In the genomic region with DNA sequence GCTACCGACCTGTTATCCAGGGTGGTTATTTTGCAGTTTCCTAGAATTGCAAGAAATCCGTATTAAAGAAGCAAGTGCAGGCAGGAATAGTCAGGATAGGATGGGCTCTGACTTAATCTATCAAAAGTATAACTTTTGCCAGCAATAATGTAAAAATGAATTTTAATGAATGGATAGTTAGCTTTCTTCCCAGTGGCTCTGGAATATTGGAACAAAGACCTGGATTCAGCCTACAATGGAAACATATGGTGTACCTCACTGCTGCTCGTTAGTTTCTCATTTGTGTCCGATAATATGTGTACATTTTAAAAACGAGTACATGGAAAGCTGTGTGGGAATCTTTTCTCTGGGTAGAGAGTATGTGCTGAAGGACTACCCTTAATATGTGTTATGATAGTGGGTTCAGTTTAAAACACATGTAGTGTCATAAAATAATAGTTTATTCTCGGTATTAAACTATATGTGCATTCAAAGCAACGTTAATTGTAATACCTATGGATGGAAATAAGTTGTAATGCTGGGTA, we compare ENCODE assay signal across 1 cellular context.
TF ChIP-seq lines count a peak whose summit lies in the region.

No MANE protein-coding gene starts in this region.

TF ChIP-seq in A549, 52 proteins besides CTCF, POLR2A, EP300 and RAD21 (continued from another document):
- TF ChIP-seq NPAS2 (CRISPR knock-in tag; IDR thresholded peaks at IDR 0.05; ENCODE audit: borderline replicate concordance) (no peak), NFE2L2 (conservative IDR thresholded peaks at IDR 0.05; ENCODE audit: low read length) (no peak)
